In genomic region chr4:136012250-136012649, GRCh38 we compare ENCODE assay signal across 19 cellular contexts.
"Had no signal": no experiment of that assay in that cellular context is flagged by ENCODE, and none has a peak within 500 bp of the region (broad histone marks: within the 10 kb centered on the region; RNA-seq: fewer than 3 reads in every experiment).

No MANE protein-coding gene starts in this region.

- H3K4me1 ChIP-seq: esophagus squamous epithelium, gastrocnemius medialis, heart left ventricle, suprapubic skin had no signal

- H3K27ac ChIP-seq: coronary artery, esophagus squamous epithelium, gastrocnemius medialis, heart left ventricle, suprapubic skin had no signal

- DNase-seq: activated CD4-positive, alpha-beta T cell treated with anti-CD3 and anti-CD28 coated beads, Interleukin-2, amount 50 U/mL, for 4 hours; activated CD4-positive, CD25-positive, alpha-beta regulatory T cell treated with anti-CD3 and anti-CD28 coated beads, Interleukin-2, amount 50 U/mL, for 72 hours; activated naive CD4-positive, alpha-beta T cell treated with anti-CD3 and anti-CD28 coated beads for 36 hours; activated naive CD8-positive, alpha-beta T cell treated with anti-CD3 and anti-CD28 coated beads, Interleukin-2, amount 50 U/mL, for 24 hours; activated T-cell treated with anti-CD3 and anti-CD28 coated beads, Interleukin-2, amount 50 U/mL, for 1 hour; esophagus squamous epithelium; gastrocnemius medialis; heart left ventricle; left cardiac atrium; mucosa of descending colon; naive thymus-derived CD4-positive, alpha-beta T cell; posterior cingulate gyrus; right cardiac atrium; T-helper 9 cell; trophoblast cell had no signal

- FAIRE-seq: astrocyte, endothelial cell of umbilical vein had no signal

- H3K9me3 ChIP-seq: gastrocnemius medialis, mucosa of descending colon, suprapubic skin had no signal

- H3K36me3 ChIP-seq: esophagus squamous epithelium, gastrocnemius medialis, heart left ventricle, suprapubic skin had no signal

- H3K4me3 ChIP-seq: coronary artery, esophagus squamous epithelium, gastrocnemius medialis, heart left ventricle, mucosa of descending colon, suprapubic skin had no signal

- H3K27me3 ChIP-seq: esophagus squamous epithelium, gastrocnemius medialis, heart left ventricle, suprapubic skin had no signal

- ATAC-seq: activated naive CD8-positive, alpha-beta T cell treated with anti-CD3 and anti-CD28 coated beads, Interleukin-2, amount 50 U/mL, for 24 hours; gastrocnemius medialis; heart left ventricle; left cardiac atrium; mucosa of descending colon; naive thymus-derived CD4-positive, alpha-beta T cell; right cardiac atrium had no signal
